ENCODE assay signal across 1 cellular context in the genomic region with DNA sequence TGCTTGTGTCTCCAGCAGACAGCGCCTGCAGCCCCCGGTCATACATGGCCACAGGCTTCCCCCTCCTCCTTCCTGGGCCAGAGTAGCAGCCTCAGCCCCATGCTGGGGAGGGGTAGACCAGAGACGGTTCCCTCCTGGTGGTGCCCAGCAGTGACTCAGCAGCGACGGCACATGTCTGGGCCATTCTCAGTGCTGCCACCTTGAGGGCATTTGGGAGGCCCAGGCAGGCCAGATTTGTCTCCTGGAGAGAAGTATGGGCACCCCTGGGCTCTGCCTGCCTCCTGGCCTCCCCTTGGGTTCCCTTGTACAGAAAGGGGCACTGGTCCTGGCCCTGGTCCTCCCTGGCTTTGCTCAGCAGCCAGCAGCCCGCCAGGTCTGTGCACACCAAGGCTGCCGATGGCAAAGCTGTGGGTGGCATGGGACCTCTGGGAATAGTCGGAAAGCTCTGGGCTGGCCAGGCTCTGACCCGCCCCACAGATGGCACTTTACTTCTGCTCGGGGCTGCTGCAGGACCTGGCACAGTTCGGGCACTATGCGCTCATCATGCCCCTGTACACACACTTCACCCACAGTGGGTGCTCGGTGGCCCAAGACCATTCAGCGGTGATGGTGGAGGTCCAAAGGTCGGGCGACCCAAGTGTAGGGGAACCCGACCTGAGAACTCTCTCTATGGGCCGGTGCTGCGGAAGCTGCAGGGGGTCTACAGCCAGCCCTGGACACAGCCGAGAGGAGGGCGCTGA.
A peak's percentile ranks its signal among the peaks of the same experiment; 100 is the strongest.
TF ChIP-seq lines count a peak whose summit lies in the region.

No MANE protein-coding gene starts in this region.

TF ChIP-seq in GM23338, 12 proteins besides CTCF, POLR2A, EP300 and RAD21:
- TF ChIP-seq, protein P1, sequence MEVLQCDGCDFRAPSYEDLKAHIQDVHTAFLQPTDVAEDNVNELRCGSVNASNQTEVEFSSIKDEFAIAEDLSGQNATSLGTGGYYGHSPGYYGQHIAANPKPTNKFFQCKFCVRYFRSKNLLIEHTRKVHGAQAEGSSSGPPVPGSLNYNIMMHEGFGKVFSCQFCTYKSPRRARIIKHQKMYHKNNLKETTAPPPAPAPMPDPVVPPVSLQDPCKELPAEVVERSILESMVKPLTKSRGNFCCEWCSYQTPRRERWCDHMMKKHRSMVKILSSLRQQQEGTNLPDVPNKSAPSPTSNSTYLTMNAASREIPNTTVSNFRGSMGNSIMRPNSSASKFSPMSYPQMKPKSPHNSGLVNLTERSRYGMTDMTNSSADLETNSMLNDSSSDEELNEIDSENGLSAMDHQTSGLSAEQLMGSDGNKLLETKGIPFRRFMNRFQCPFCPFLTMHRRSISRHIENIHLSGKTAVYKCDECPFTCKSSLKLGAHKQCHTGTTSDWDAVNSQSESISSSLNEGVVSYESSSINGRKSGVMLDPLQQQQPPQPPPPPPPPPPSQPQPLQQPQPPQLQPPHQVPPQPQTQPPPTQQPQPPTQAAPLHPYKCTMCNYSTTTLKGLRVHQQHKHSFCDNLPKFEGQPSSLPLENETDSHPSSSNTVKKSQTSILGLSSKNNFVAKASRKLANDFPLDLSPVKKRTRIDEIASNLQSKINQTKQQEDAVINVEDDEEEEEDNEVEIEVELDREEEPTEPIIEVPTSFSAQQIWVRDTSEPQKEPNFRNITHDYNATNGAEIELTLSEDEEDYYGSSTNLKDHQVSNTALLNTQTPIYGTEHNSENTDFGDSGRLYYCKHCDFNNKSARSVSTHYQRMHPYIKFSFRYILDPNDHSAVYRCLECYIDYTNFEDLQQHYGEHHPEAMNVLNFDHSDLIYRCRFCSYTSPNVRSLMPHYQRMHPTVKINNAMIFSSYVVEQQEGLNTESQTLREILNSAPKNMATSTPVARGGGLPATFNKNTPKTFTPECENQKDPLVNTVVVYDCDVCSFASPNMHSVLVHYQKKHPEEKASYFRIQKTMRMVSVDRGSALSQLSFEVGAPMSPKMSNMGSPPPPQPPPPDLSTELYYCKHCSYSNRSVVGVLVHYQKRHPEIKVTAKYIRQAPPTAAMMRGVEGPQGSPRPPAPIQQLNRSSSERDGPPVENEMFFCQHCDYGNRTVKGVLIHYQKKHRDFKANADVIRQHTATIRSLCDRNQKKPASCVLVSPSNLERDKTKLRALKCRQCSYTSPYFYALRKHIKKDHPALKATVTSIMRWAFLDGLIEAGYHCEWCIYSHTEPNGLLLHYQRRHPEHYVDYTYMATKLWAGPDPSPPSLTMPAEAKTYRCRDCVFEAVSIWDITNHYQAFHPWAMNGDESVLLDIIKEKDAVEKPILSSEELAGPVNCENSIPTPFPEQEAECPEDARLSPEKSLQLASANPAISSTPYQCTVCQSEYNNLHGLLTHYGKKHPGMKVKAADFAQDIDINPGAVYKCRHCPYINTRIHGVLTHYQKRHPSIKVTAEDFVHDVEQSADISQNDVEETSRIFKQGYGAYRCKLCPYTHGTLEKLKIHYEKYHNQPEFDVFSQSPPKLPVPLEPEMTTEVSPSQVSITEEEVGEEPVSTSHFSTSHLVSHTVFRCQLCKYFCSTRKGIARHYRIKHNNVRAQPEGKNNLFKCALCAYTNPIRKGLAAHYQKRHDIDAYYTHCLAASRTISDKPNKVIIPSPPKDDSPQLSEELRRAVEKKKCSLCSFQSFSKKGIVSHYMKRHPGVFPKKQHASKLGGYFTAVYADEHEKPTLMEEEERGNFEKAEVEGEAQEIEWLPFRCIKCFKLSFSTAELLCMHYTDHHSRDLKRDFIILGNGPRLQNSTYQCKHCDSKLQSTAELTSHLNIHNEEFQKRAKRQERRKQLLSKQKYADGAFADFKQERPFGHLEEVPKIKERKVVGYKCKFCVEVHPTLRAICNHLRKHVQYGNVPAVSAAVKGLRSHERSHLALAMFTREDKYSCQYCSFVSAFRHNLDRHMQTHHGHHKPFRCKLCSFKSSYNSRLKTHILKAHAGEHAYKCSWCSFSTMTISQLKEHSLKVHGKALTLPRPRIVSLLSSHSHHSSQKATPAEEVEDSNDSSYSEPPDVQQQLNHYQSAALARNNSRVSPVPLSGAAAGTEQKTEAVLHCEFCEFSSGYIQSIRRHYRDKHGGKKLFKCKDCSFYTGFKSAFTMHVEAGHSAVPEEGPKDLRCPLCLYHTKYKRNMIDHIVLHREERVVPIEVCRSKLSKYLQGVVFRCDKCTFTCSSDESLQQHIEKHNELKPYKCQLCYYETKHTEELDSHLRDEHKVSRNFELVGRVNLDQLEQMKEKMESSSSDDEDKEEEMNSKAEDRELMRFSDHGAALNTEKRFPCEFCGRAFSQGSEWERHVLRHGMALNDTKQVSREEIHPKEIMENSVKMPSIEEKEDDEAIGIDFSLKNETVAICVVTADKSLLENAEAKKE (CRISPR knock-in tag; IDR thresholded peaks at IDR 0.05), result no peak
- TF ChIP-seq CREB1 (CRISPR knock-in tag; IDR thresholded peaks at IDR 0.05; ENCODE audit: low read depth), result 0 out of 2 replicates have a peak, but pooled peaks have one; percentile 32
